ENCODE assay signal across 13 cellular contexts in genomic region chr2:40279001-40279400, GRCh38.
DNase-seq lines count a peak whose midpoint lies in the region; ATAC-seq and TF ChIP-seq lines count a peak whose summit lies in the region.
"Had no signal": no experiment of that assay in that cellular context is flagged by ENCODE, and none has a peak within 500 bp of the region (broad histone marks: within the 10 kb centered on the region; RNA-seq: fewer than 3 reads in every experiment).

No MANE protein-coding gene starts in this region.

- WGBS in ovary, 3 donors, result 37 to 50% (median 47%) methylated on average over 2 of the region's 2 CpGs

- H3K9ac ChIP-seq in BLaER1 treated with 17β-estradiol and CSF1 and Interleukin-3, amounts not matched to agents 10 nM and 100 nM, result peak overlapping the region in 9 of 11 experiments; percentile 11 to 67 (median 56); a peak in 11 of 22 replicates

- TF ChIP-seq POLR2A in ovary (IDR thresholded peaks at IDR 0.05) (no peak), GM18505 (IDR thresholded peaks at IDR 0.05; ENCODE audit: borderline replicate concordance, extremely low read depth, insufficient read depth, insufficient read length) (no peak)

- peaks cover 45 to 94% (median 68%) of the 10 kb centered on the region in 10 experiments for H3K4me1 ChIP-seq in BLaER1 treated with 17β-estradiol and CSF1 and Interleukin-3, amounts not matched to agents 10 nM and 100 nM
- peaks cover 6% of the 10 kb centered on the region for H3K4me1 ChIP-seq in ovary (ENCODE audit: insufficient read depth)

- peak overlapping the region in 5 of 10 experiments; percentile 2 to 34 (median 20); a peak in 6 of 20 replicates for H3K4me3 ChIP-seq in BLaER1 treated with 17β-estradiol and CSF1 and Interleukin-3, amounts not matched to agents 10 nM and 100 nM
- peak overlapping the region; percentile 8 for H3K4me3 ChIP-seq in ovary
- H3K4me3 ChIP-seq: GM23338, mucosa of descending colon had no signal

- TF ChIP-seq CTCF in ovary (IDR thresholded peaks at IDR 0.05), result no peak

- DNase-seq in NCI-H69 (lab: John Stamatoyannopoulos, UW) (peak; percentile 37), fibroblast of peridontal ligament (ENCODE audit: extremely low read depth) (peak; percentile 72), ovary (no peak), GOT3 (lab: John Stamatoyannopoulos, UW) (no peak)
- DNase-seq: CD4-positive, CD25-positive, alpha-beta regulatory T cell; effector CD4-positive, alpha-beta T cell; mucosa of descending colon; NCI-H187 had no signal

- peak overlapping the region; percentile 47 to 92 (median 82) for H3K4me2 ChIP-seq in BLaER1 treated with 17β-estradiol and CSF1 and Interleukin-3, amounts not matched to agents 10 nM and 100 nM
- H3K4me2 ChIP-seq: GM23338 had no signal

- H3K36me3 ChIP-seq in BLaER1 treated with 17β-estradiol and CSF1 and Interleukin-3, amounts not matched to agents 10 nM and 100 nM, result no peaks in the 10 kb centered on the region
- no peaks in the 10 kb centered on the region for H3K36me3 ChIP-seq in ovary

- H3K27ac ChIP-seq in BLaER1 treated with 17β-estradiol and CSF1 and Interleukin-3, amounts not matched to agents 10 nM and 100 nM, result peak overlapping the region in 8 of 11 experiments; percentile 28 to 91 (median 64); a peak in 15 of 22 replicates
- no peak overlapping the region for H3K27ac ChIP-seq in ovary

- intact Hi-C loops in ovary (cut with DNase I), result no loop called here

- no peak for ATAC-seq in GM21423 (IDR thresholded peaks at IDR 0.05; ENCODE audit: unreplicated experiment)
- ATAC-seq in GM21526 (IDR thresholded peaks at IDR 0.05; ENCODE audit: low FRiP score, unreplicated experiment), result no peak
- no peak for ATAC-seq in GM18505 (IDR thresholded peaks at IDR 0.05; ENCODE audit: unreplicated experiment)
- ATAC-seq: GM23338, mucosa of descending colon had no signal

- 0 out of 22 replicates have a peak, but pooled peaks cover 0 to 3% (median 0%) of the 10 kb centered on the region in 11 experiments for H4K20me1 ChIP-seq in BLaER1 treated with 17β-estradiol and CSF1 and Interleukin-3, amounts not matched to agents 10 nM and 100 nM

- H3K27me3 ChIP-seq in BLaER1 treated with 17β-estradiol and CSF1 and Interleukin-3, amounts not matched to agents 10 nM and 100 nM, result no peaks in the 10 kb centered on the region
- H3K27me3 ChIP-seq in ovary, result no peaks in the 10 kb centered on the region

- no peak for TF ChIP-seq EP300 in ovary (IDR thresholded peaks at IDR 0.05)

- no peaks in the 10 kb centered on the region for H3K9me3 ChIP-seq in BLaER1 treated with 17β-estradiol and CSF1 and Interleukin-3, amounts not matched to agents 10 nM and 100 nM (replicated peaks in 1 of 11)
- no peaks in the 10 kb centered on the region for H3K9me3 ChIP-seq in ovary
- H3K9me3 ChIP-seq: mucosa of descending colon had no signal

Comparison
In these comparisons a context has a peak if more than half of its experiments do, and no peak if none do; other contexts are left out.
1. H3K27ac ChIP-seq: peak in BLaER1 treated with 17β-estradiol and CSF1 and Interleukin-3, amounts not matched to agents 10 nM and 100 nM (8 of 11); none in ovary (0 of 2).
2. DNase-seq: peak in NCI-H69 (single experiment) and fibroblast of peridontal ligament (single experiment); none in ovary (0 of 5) and GOT3 (single experiment).